In the genomic region with DNA sequence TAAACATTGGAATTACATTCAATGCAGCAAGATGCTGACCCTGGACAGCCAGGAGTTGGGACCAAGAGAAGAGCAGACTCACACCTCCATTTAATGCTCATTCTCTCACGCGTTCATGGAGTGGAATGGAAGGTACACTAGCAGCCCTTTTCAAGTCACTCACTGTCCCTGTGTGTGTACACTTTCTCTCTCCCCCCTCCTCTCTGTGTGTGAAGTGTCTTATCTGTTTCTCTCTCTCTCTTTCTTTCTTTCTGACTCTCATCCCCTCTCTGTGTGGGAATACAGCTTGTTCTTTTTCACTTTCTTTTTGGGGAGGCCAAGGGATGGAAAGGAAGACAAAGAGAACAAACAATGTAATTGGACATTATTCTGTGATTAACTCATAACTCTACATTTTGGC, we compare ENCODE assay signal across 21 cellular contexts.
DNase-seq lines count a peak whose midpoint lies in the region; ATAC-seq and TF ChIP-seq lines count a peak whose summit lies in the region.
"Had no signal": no experiment of that assay in that cellular context is flagged by ENCODE, and none has a peak within 500 bp of the region (broad histone marks: within the 10 kb centered on the region; RNA-seq: fewer than 3 reads in every experiment).

No MANE protein-coding gene starts in this region.

- TF ChIP-seq CTCF in DOHH2 (IDR thresholded peaks at IDR 0.05; ENCODE audit: low read depth, low read length, poor library complexity, severe bottlenecking): no peak
- no peak for TF ChIP-seq CTCF in GM06990 (IDR thresholded peaks at IDR 0.05; ENCODE audit: insufficient read depth, low read length, poor library complexity, severe bottlenecking)
- no peak for TF ChIP-seq CTCF in nephron (IDR thresholded peaks at IDR 0.05; ENCODE audit: unreplicated experiment in 3 of 3)
- no peak for TF ChIP-seq CTCF in upper lobe of right lung (IDR thresholded peaks at IDR 0.05)

- no peak overlapping the region for H3K9ac ChIP-seq in adipocyte (ENCODE audit: low read length)

- H3K27me3 ChIP-seq in DOHH2 (ENCODE audit: control insufficient read depth, low read length) (no peaks in the 10 kb centered on the region), GM06990 (replicated peaks; ENCODE audit: control insufficient read depth, insufficient read depth, low read length) (no peaks in the 10 kb centered on the region), adipocyte (replicated peaks; ENCODE audit: control insufficient read depth, insufficient read depth, low read length) (no peaks in the 10 kb centered on the region), upper lobe of right lung (no peaks in the 10 kb centered on the region)

- peak overlapping the region; percentile 48; the same call in 1 of the 2 replicates for H3K27ac ChIP-seq in DOHH2 (ENCODE audit: low read depth, low read length)
- H3K27ac ChIP-seq in upper lobe of right lung: no peak overlapping the region
- H3K27ac ChIP-seq: SK-N-MC had no signal

- intact Hi-C loops in upper lobe of right lung (cut with DNase I): no loop called here

- no peaks in the 10 kb centered on the region for H3K36me3 Mint-ChIP-seq in nephron (ENCODE audit: low read depth)
- H3K36me3 Mint-ChIP-seq: CD14-positive monocyte had no signal

- H3K9me3 ChIP-seq in DOHH2 (ENCODE audit: control insufficient read depth, insufficient read depth, low read length): no peaks in the 10 kb centered on the region
- H3K9me3 ChIP-seq in adipocyte (ENCODE audit: control insufficient read depth, low read length): no peaks in the 10 kb centered on the region
- no peaks in the 10 kb centered on the region for H3K9me3 ChIP-seq in upper lobe of right lung

- H3K36me3 ChIP-seq in DOHH2 (ENCODE audit: control insufficient read depth, low read length) (no peaks in the 10 kb centered on the region), GM06990 (ENCODE audit: control insufficient read depth, insufficient read depth, low read length) (no peaks in the 10 kb centered on the region), adipocyte (ENCODE audit: control insufficient read depth, insufficient read depth, low read length, severe bottlenecking) (no peaks in the 10 kb centered on the region), upper lobe of right lung (no peaks in the 10 kb centered on the region)

- H3K9me3 Mint-ChIP-seq in nephron: no peaks in the 10 kb centered on the region
- H3K9me3 Mint-ChIP-seq: CD14-positive monocyte had no signal

- H3K4me1 ChIP-seq in DOHH2 (ENCODE audit: control insufficient read depth, low read length) (peaks cover 58% of the 10 kb centered on the region), adipocyte (ENCODE audit: control insufficient read depth, insufficient read depth, low read length) (peaks cover 15% of the 10 kb centered on the region), upper lobe of right lung (peaks cover 12% of the 10 kb centered on the region)

- peak overlapping the region; percentile 70 to 86 (median 85) for H3K27ac Mint-ChIP-seq in nephron
- H3K27ac Mint-ChIP-seq: CD14-positive monocyte had no signal

- peak overlapping the region in 1 of 3 experiments; percentile 7 for H3K4me3 Mint-ChIP-seq in nephron
- H3K4me3 Mint-ChIP-seq: CD14-positive monocyte had no signal

- H3K27me3 Mint-ChIP-seq in nephron (ENCODE audit: low read depth): no peaks in the 10 kb centered on the region

- ATAC-seq in GM19397 (IDR thresholded peaks at IDR 0.05; ENCODE audit: unreplicated experiment): no peak
- ATAC-seq in GM21360 (IDR thresholded peaks at IDR 0.05; ENCODE audit: unreplicated experiment): no peak
- no peak for ATAC-seq in upper lobe of right lung
- ATAC-seq: HepG2 had no signal

- H4K20me1 ChIP-seq in DOHH2 (ENCODE audit: control insufficient read depth, insufficient read depth, low read depth, low read length): no peaks in the 10 kb centered on the region

- H3K9me2 ChIP-seq in DOHH2 (replicated peaks; ENCODE audit: control insufficient read depth, low read length): no peaks in the 10 kb centered on the region

- peaks cover 57% of the 10 kb centered on the region for H3K4me1 Mint-ChIP-seq in nephron
- H3K4me1 Mint-ChIP-seq: CD14-positive monocyte had no signal

- H3K4me3 ChIP-seq in DOHH2 (ENCODE audit: low read length): no peak overlapping the region
- H3K4me3 ChIP-seq in GM06990 (replicated peaks; ENCODE audit: low read depth, low read length): no peak overlapping the region
- H3K4me3 ChIP-seq in adipocyte (ENCODE audit: low read length): no peak overlapping the region
- H3K4me3 ChIP-seq in upper lobe of right lung: no peak overlapping the region
- H3K4me3 ChIP-seq: SK-N-MC had no signal

- DNase-seq in GM06990 (ENCODE audit: extremely low read depth, insufficient read length) (peak; percentile 46), adipocyte (ENCODE audit: low read depth) (peak; percentile 13), NOMO-1 treated with dmso at 0.1 percent for 144 hours (lab: John Stamatoyannopoulos, UW; ENCODE audit: unreplicated experiment) (no peak), upper lobe of right lung (no peak)
- DNase-seq: COR-L47, DMS 273 treated with DMSO at 0.1 percent for 48 hours, KBM-7, NCI-H1417, NCI-H187, NCI-H2107, NCI-H510A treated with DMSO at 0.1 percent for 48 hours, NCI-H774, SHP77, T-helper 1 cell had no signal

- H3K79me2 ChIP-seq in DOHH2 (ENCODE audit: control insufficient read depth, low read length): no peaks in the 10 kb centered on the region

- H3K4me2 ChIP-seq in DOHH2 (ENCODE audit: low read length): no peak overlapping the region

- no peaks in the 10 kb centered on the region; the same call in 1 of the 2 replicates for H3F3A ChIP-seq in DOHH2 (ENCODE audit: control insufficient read depth, insufficient read depth)

Comparison
In these comparisons a context has a peak if more than half of its experiments do, and no peak if none do; other contexts are left out.
1. DNase-seq: peak in GM06990 (single experiment) and adipocyte (single experiment); none in NOMO-1 treated with dmso at 0.1 percent for 144 hours (single experiment) and upper lobe of right lung (single experiment).